In the genomic region with DNA sequence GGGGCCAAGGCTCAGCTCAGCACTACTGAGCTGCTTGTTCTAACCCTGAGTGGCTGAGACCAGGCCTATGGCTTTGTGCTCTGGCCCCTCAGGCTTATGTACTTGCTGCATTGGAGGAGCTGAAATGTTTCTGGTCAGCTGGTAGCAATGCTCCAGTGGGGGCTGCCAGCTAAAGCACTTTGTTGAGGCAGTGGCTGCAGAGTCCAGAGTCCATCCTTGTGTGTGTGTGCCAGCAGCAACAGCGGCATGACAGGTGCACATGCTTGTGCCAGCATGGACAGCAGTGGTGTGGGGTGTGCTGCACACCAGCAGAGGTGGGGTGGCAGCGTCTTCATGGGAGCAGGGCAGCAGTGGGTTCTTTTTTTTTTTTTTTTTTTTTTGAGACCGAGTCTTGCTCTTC, we compare ENCODE assay signal across 17 cellular contexts.
"Had no signal": no experiment of that assay in that cellular context is flagged by ENCODE, and none has a peak within 500 bp of the region (broad histone marks: within the 10 kb centered on the region; RNA-seq: fewer than 3 reads in every experiment).

No MANE protein-coding gene starts in this region.

- H3K4me2 ChIP-seq: neural progenitor cell had no signal

- ATAC-seq: activated CD8-positive, alpha-beta T cell treated with anti-CD3 and anti-CD28 coated beads for 36 hours; heart right ventricle; stimulated activated memory B cell treated with anti-CD40 and anti-IgM and Interleukin-4, amounts not matched to agents 10 μg/mL and 1 μg/mL and 100 μg/mL, for 72 hours had no signal

- H3K27me3 ChIP-seq: cardiac muscle cell, gastrocnemius medialis, heart right ventricle, neural progenitor cell, right atrium auricular region, spleen, tibial artery had no signal

- H3K9me3 ChIP-seq: gastrocnemius medialis, heart right ventricle, right atrium auricular region, tibial artery had no signal

- H3K4me1 Mint-ChIP-seq: neural progenitor cell had no signal

- H3K27ac Mint-ChIP-seq: activated CD8-positive, alpha-beta T cell treated with anti-CD3 and anti-CD28 coated beads for 36 hours; activated naive CD4-positive, alpha-beta T cell treated with anti-CD3 and anti-CD28 coated beads for 36 hours; neural progenitor cell; stimulated activated memory B cell treated with anti-CD40 and anti-IgM and Interleukin-4, amounts not matched to agents 10 μg/mL and 1 μg/mL and 100 μg/mL, for 72 hours had no signal

- DNase-seq: activated CD4-positive, alpha-beta T cell treated with anti-CD3 and anti-CD28 coated beads for 1 hour; activated CD8-positive, alpha-beta memory T cell treated with anti-CD3 and anti-CD28 coated beads, Interleukin-2, amount 50 U/mL, for 4 hours; activated CD8-positive, alpha-beta T cell treated with anti-CD3 and anti-CD28 coated beads for 36 hours; activated naive CD4-positive, alpha-beta T cell treated with anti-CD3 and anti-CD28 coated beads for 36 hours; effector CD8-positive, alpha-beta T cell; heart right ventricle; spleen; stimulated activated CD4-positive, alpha-beta T cell treated with anti-CD3 and anti-CD28 coated beads, Interleukin-1b, Interleukin-23, amount 100 ng/mL, for 48 hours; T-helper 9 cell; tibial artery had no signal

- H3K4me3 Mint-ChIP-seq: activated CD8-positive, alpha-beta T cell treated with anti-CD3 and anti-CD28 coated beads for 36 hours; activated naive CD4-positive, alpha-beta T cell treated with anti-CD3 and anti-CD28 coated beads for 36 hours; neural progenitor cell; stimulated activated memory B cell treated with anti-CD40 and anti-IgM and Interleukin-4, amounts not matched to agents 10 μg/mL and 1 μg/mL and 100 μg/mL, for 72 hours had no signal

- H2AFZ ChIP-seq: neural progenitor cell, parathyroid adenoma had no signal

- H3K36me3 ChIP-seq: cardiac muscle cell, right atrium auricular region had no signal

- H3K4me3 ChIP-seq: cardiac muscle cell, coronary artery, gastrocnemius medialis, heart right ventricle, neural progenitor cell, right atrium auricular region, spleen, tibial artery had no signal

- H3K27me3 Mint-ChIP-seq: activated CD8-positive, alpha-beta T cell treated with anti-CD3 and anti-CD28 coated beads for 36 hours; stimulated activated memory B cell treated with anti-CD40 and anti-IgM and Interleukin-4, amounts not matched to agents 10 μg/mL and 1 μg/mL and 100 μg/mL, for 72 hours had no signal

- H3K9me3 Mint-ChIP-seq: activated CD8-positive, alpha-beta T cell treated with anti-CD3 and anti-CD28 coated beads for 36 hours; activated naive CD4-positive, alpha-beta T cell treated with anti-CD3 and anti-CD28 coated beads for 36 hours; neural progenitor cell had no signal

- H3K4me1 ChIP-seq: neural progenitor cell, parathyroid adenoma, right atrium auricular region, spleen, tibial artery had no signal

- H3K9ac ChIP-seq: neural progenitor cell, parathyroid adenoma had no signal
